In the genomic region with DNA sequence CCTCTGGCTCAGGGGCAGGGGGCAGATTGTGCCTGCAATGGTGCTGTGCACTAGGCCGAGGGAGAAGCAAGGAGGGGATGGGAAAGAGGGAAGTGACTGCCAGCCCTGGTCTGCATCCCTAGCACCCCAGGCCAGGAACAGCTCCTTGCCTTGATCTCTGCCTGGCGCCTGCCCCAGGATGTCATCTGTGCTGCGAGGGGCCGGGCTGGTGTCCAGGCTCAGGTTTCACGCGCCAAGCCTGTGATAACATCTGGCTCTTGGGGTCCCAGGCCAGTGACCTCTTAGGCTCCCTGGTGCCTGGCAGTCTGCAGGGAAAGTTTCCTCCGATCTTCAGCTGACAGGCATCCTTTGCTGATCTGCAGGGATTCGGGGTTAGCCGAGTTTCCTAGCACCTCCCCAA, we compare ENCODE assay signal across 1 cellular context.
TF ChIP-seq lines count a peak whose summit lies in the region.

No MANE protein-coding gene starts in this region.

TF ChIP-seq in WTC11, 78 proteins besides CTCF, POLR2A, EP300 and RAD21:
- TF ChIP-seq, protein P1, sequence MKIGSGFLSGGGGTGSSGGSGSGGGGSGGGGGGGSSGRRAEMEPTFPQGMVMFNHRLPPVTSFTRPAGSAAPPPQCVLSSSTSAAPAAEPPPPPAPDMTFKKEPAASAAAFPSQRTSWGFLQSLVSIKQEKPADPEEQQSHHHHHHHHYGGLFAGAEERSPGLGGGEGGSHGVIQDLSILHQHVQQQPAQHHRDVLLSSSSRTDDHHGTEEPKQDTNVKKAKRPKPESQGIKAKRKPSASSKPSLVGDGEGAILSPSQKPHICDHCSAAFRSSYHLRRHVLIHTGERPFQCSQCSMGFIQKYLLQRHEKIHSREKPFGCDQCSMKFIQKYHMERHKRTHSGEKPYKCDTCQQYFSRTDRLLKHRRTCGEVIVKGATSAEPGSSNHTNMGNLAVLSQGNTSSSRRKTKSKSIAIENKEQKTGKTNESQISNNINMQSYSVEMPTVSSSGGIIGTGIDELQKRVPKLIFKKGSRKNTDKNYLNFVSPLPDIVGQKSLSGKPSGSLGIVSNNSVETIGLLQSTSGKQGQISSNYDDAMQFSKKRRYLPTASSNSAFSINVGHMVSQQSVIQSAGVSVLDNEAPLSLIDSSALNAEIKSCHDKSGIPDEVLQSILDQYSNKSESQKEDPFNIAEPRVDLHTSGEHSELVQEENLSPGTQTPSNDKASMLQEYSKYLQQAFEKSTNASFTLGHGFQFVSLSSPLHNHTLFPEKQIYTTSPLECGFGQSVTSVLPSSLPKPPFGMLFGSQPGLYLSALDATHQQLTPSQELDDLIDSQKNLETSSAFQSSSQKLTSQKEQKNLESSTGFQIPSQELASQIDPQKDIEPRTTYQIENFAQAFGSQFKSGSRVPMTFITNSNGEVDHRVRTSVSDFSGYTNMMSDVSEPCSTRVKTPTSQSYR (CRISPR knock-in tag; IDR thresholded peaks at IDR 0.05) = no peak
- TF ChIP-seq FOXP1 (CRISPR knock-in tag; IDR thresholded peaks at IDR 0.05; ENCODE audit: borderline replicate concordance) (no peak), ZNF263 (CRISPR knock-in tag; IDR thresholded peaks at IDR 0.05; ENCODE audit: low read depth) (no peak), ZNF423 (CRISPR knock-in tag; IDR thresholded peaks at IDR 0.05) (no peak), KAT7 (CRISPR knock-in tag; IDR thresholded peaks at IDR 0.05; ENCODE audit: borderline replicate concordance) (no peak), PRRX2 (CRISPR knock-in tag; IDR thresholded peaks at IDR 0.05) (no peak), ZNF232 (CRISPR knock-in tag; IDR thresholded peaks at IDR 0.05) (no peak), FOXK1 (CRISPR knock-in tag; IDR thresholded peaks at IDR 0.05) (no peak), RELA (CRISPR knock-in tag; IDR thresholded peaks at IDR 0.05; ENCODE audit: borderline replicate concordance) (no peak), ZNF396 (CRISPR knock-in tag; IDR thresholded peaks at IDR 0.05; ENCODE audit: borderline replicate concordance) (no peak), NFYB (CRISPR knock-in tag; conservative IDR thresholded peaks at IDR 0.05; ENCODE audit: low read depth) (no peak)
- TF ChIP-seq, protein P2, sequence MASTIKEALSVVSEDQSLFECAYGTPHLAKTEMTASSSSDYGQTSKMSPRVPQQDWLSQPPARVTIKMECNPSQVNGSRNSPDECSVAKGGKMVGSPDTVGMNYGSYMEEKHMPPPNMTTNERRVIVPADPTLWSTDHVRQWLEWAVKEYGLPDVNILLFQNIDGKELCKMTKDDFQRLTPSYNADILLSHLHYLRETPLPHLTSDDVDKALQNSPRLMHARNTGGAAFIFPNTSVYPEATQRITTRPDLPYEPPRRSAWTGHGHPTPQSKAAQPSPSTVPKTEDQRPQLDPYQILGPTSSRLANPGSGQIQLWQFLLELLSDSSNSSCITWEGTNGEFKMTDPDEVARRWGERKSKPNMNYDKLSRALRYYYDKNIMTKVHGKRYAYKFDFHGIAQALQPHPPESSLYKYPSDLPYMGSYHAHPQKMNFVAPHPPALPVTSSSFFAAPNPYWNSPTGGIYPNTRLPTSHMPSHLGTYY (CRISPR knock-in tag; IDR thresholded peaks at IDR 0.05) = no peak
- TF ChIP-seq, protein P3, sequence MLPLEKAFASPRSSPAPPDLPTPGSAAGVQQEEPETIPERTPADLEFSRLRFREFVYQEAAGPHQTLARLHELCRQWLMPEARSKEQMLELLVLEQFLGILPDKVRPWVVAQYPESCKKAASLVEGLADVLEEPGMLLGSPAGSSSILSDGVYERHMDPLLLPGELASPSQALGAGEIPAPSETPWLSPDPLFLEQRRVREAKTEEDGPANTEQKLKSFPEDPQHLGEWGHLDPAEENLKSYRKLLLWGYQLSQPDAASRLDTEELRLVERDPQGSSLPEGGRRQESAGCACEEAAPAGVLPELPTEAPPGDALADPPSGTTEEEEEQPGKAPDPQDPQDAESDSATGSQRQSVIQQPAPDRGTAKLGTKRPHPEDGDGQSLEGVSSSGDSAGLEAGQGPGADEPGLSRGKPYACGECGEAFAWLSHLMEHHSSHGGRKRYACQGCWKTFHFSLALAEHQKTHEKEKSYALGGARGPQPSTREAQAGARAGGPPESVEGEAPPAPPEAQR (CRISPR knock-in tag; IDR thresholded peaks at IDR 0.05) = no peak
- TF ChIP-seq, protein P4, sequence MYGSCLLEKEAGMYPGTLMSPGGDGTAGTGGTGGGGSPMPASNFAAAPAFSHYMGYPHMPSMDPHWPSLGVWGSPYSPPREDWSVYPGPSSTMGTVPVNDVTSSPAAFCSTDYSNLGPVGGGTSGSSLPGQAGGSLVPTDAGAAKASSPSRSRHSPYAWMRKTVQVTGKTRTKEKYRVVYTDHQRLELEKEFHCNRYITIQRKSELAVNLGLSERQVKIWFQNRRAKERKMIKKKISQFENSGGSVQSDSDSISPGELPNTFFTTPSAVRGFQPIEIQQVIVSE (CRISPR knock-in tag; IDR thresholded peaks at IDR 0.05; ENCODE audit: borderline replicate concordance) = no peak
- TF ChIP-seq, protein P5, sequence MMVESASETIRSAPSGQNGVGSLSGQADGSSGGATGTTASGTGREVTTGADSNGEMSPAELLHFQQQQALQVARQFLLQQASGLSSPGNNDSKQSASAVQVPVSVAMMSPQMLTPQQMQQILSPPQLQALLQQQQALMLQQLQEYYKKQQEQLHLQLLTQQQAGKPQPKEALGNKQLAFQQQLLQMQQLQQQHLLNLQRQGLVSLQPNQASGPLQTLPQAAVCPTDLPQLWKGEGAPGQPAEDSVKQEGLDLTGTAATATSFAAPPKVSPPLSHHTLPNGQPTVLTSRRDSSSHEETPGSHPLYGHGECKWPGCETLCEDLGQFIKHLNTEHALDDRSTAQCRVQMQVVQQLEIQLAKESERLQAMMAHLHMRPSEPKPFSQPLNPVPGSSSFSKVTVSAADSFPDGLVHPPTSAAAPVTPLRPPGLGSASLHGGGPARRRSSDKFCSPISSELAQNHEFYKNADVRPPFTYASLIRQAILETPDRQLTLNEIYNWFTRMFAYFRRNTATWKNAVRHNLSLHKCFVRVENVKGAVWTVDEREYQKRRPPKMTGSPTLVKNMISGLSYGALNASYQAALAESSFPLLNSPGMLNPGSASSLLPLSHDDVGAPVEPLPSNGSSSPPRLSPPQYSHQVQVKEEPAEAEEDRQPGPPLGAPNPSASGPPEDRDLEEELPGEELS (CRISPR knock-in tag; IDR thresholded peaks at IDR 0.05) = no peak
- TF ChIP-seq, protein P6, sequence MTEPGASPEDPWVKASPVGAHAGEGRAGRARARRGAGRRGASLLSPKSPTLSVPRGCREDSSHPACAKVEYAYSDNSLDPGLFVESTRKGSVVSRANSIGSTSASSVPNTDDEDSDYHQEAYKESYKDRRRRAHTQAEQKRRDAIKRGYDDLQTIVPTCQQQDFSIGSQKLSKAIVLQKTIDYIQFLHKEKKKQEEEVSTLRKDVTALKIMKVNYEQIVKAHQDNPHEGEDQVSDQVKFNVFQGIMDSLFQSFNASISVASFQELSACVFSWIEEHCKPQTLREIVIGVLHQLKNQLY (CRISPR knock-in tag; IDR thresholded peaks at IDR 0.05) = no peak
